24 cellular contexts compared by ENCODE assay signal in the genomic region with DNA sequence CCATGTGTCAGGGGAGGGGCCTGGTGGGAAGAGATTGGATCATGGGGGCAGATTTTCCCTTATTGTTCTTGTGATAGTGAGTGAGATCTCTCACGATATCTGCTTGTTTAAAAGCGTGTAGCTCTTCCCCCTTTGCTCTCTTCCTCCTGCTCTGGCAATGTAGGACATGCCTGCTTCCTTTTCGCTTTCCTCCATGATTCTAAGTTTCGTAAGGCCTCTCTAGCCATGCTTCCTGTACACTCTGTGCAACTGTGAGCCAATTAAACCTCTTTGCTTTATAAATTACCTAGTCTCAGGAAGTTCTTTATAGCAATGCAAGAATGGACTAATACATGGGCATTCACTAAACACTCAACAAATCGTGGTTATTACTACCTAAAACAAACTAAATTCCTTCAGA.
"Had no signal": no experiment of that assay in that cellular context is flagged by ENCODE, and none has a peak within 500 bp of the region (broad histone marks: within the 10 kb centered on the region; RNA-seq: fewer than 3 reads in every experiment).

No MANE protein-coding gene starts in this region.

- H3K9me3 ChIP-seq: breast epithelium, esophagus muscularis mucosa, heart right ventricle, lower lobe of right lung, mucosa of descending colon, pancreas, prostate gland had no signal

- H3K27me3 ChIP-seq: breast epithelium, esophagus muscularis mucosa, heart right ventricle, pancreas had no signal

- H3K27ac ChIP-seq: breast epithelium, esophagus muscularis mucosa, foreskin keratinocyte, heart right ventricle, lower lobe of right lung, pancreas, prostate gland had no signal

- H3K4me1 ChIP-seq: breast epithelium, foreskin keratinocyte, lower lobe of right lung, pancreas, prostate gland had no signal

- ATAC-seq: activated CD4-positive, alpha-beta T cell treated with anti-CD3 and anti-CD28 coated beads for 36 hours; activated CD8-positive, alpha-beta memory T cell treated with anti-CD3 and anti-CD28 coated beads, Interleukin-2, amount 10 ng/mL, durations not matched to agents 7 days and 5 days; activated CD8-positive, alpha-beta T cell treated with anti-CD3 and anti-CD28 coated beads, Interleukin-2, amount 10 ng/mL, durations not matched to agents 7 days and 5 days; activated naive CD4-positive, alpha-beta T cell treated with anti-CD3 and anti-CD28 coated beads, Interleukin-2, amount 50 U/mL, for 72 hours; foreskin keratinocyte; mucosa of descending colon; natural killer cell treated with Interleukin-12 subunit alpha and Interleukin-12 subunit beta and Interleukin-15 and Interleukin-18, amount 100 ng/mL, for 72 hours; sciatic nerve; stimulated activated effector memory CD8-positive, alpha-beta T cell treated with anti-CD3 and anti-CD28 coated beads, Interleukin-12 subunit alpha, Interleukin-12 subunit beta, amount 100 ng/mL, for 72 hours; stimulated activated naive CD8-positive, alpha-beta T cell treated with anti-CD3 and anti-CD28 coated beads, Interleukin-15, amount 100 ng/mL, for 72 hours had no signal

- H3K4me3 ChIP-seq: breast epithelium, esophagus muscularis mucosa, heart right ventricle, lower lobe of right lung, mucosa of descending colon, pancreas, prostate gland, skin epidermis had no signal

- H3K36me3 ChIP-seq: breast epithelium, esophagus muscularis mucosa, heart right ventricle, lower lobe of right lung, pancreas, prostate gland had no signal

- DNase-seq: activated CD4-positive, alpha-beta T cell treated with anti-CD3 and anti-CD28 coated beads for 36 hours; activated CD4-positive, CD25-positive, alpha-beta regulatory T cell; activated CD8-positive, alpha-beta memory T cell treated with anti-CD3 and anti-CD28 coated beads, Interleukin-2, amount 10 ng/mL, durations not matched to agents 7 days and 5 days; activated CD8-positive, alpha-beta T cell treated with anti-CD3 and anti-CD28 coated beads, Interleukin-2, amount 10 ng/mL, durations not matched to agents 7 days and 5 days; activated naive CD4-positive, alpha-beta T cell; activated T-cell treated with anti-CD3 and anti-CD28 coated beads, Interleukin-2, amount 50 U/mL, for 48 hours; endodermal cell; foreskin keratinocyte; heart right ventricle; lower lobe of right lung; mucosa of descending colon; pancreas; retina; stimulated activated CD4-positive, alpha-beta T cell treated with anti-CD3 and anti-CD28 coated beads, Interleukin-4, amount 100 ng/mL, for 24 hours; stimulated activated naive CD8-positive, alpha-beta T cell treated with anti-CD3 and anti-CD28 coated beads, Interleukin-15, amount 100 ng/mL, for 72 hours; substantia nigra had no signal
